1 cellular context compared by ENCODE assay signal in the genomic region with DNA sequence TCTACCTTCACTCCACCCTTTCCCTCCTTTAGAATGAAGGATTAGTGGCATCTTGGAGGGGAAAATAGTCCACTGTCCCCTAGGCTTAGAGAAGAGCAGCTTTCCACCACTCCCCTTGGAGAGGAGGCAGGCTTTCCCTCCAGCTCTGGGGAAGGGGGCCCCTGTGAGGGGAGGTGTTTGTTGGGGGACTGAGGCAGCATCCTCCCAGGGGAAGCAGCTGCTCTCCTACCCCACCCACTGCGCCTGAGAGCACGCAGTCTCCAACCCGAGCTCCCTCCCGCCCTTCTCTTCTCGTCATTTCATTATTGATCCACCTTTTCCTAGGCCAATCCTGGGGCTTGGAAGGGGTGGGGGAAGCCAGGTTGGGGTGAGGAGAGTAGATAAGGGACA.
TF ChIP-seq lines count a peak whose summit lies in the region.

No MANE protein-coding gene starts in this region.

TF ChIP-seq in H1, 55 proteins besides CTCF, POLR2A, EP300 and RAD21:
- TF ChIP-seq BCL11A (IDR thresholded peaks at IDR 0.05; ENCODE audit: low read depth in 2 of 2, low read length in 2 of 2) (no peak), TEAD4 (IDR thresholded peaks at IDR 0.05; ENCODE audit: low read depth, low read length) (no peak), KDM1A (IDR thresholded peaks at IDR 0.05; ENCODE audit: borderline replicate concordance, low read length) (no peak), RXRA (IDR thresholded peaks at IDR 0.05; ENCODE audit: insufficient read depth, low read depth, low read length) (no peak), ASH2L (IDR thresholded peaks at IDR 0.05; ENCODE audit: low read length) (no peak), KDM5A (IDR thresholded peaks at IDR 0.05; ENCODE audit: low read length) (no peak), KDM4A (IDR thresholded peaks at IDR 0.05; ENCODE audit: low read depth, low read length, severe bottlenecking) (no peak), CTBP2 (IDR thresholded peaks at IDR 0.05; ENCODE audit: borderline replicate concordance, insufficient read depth, insufficient read length, low read length) (no peak), BRCA1 (IDR thresholded peaks at IDR 0.05; ENCODE audit: low read depth, low read length) (no peak), SP1 (IDR thresholded peaks at IDR 0.05; ENCODE audit: low read depth, low read length) (no peak), RBBP5 (IDR thresholded peaks at IDR 0.05; ENCODE audit: borderline replicate concordance, low read depth, low read length) (no peak), CHD2 (IDR thresholded peaks at IDR 0.05; ENCODE audit: low read length) (no peak), SP2 (IDR thresholded peaks at IDR 0.05; ENCODE audit: low read length) (no peak), SRF (IDR thresholded peaks at IDR 0.05; ENCODE audit: low read depth, low read length) (no peak), TCF12 (IDR thresholded peaks at IDR 0.05; ENCODE audit: low read depth, low read length) (no peak), RFX5 (IDR thresholded peaks at IDR 0.05; ENCODE audit: borderline replicate concordance, low read depth, low read length) (no peak), YY1 (IDR thresholded peaks at IDR 0.05; ENCODE audit: low read depth, low read length) (no peak), FOSL1 (IDR thresholded peaks at IDR 0.05; ENCODE audit: insufficient read depth, low read depth, low read length) (no peak), SIRT6 (IDR thresholded peaks at IDR 0.05; ENCODE audit: low read length) (no peak)
